11 cellular contexts compared by ENCODE assay signal in genomic region chr14:68084256-68084655, GRCh38.
A peak's percentile ranks its signal among the peaks of the same experiment; 100 is the strongest.
DNase-seq lines count a peak whose midpoint lies in the region; ATAC-seq and TF ChIP-seq lines count a peak whose summit lies in the region.
"Had no signal": no experiment of that assay in that cellular context is flagged by ENCODE, and none has a peak within 500 bp of the region (broad histone marks: within the 10 kb centered on the region; RNA-seq: fewer than 3 reads in every experiment).

No MANE protein-coding gene starts in this region.

- no peaks in the 10 kb centered on the region for H3K36me3 Mint-ChIP-seq in HFFc6 (ENCODE audit: low read depth)
- no peaks in the 10 kb centered on the region for H3K36me3 Mint-ChIP-seq in naive thymus-derived CD8-positive, alpha-beta T cell
- H3K36me3 Mint-ChIP-seq: CD4-positive, alpha-beta memory T cell had no signal

- peak; percentile 42; the same call in 1 of the 2 replicates for TF ChIP-seq CTCF in AG10803 (conservative IDR thresholded peaks at IDR 0.05; ENCODE audit: low read length)
- TF ChIP-seq CTCF in HFFc6 (IDR thresholded peaks at IDR 0.05), result peak; percentile 62

- no peaks in the 10 kb centered on the region for H3K27me3 Mint-ChIP-seq in HFFc6 (ENCODE audit: insufficient read depth)
- H3K27me3 Mint-ChIP-seq in naive thymus-derived CD8-positive, alpha-beta T cell, result no peaks in the 10 kb centered on the region
- H3K27me3 Mint-ChIP-seq: CD4-positive, alpha-beta memory T cell had no signal

- no peak overlapping the region for H3K4me3 Mint-ChIP-seq in HFFc6
- H3K4me3 Mint-ChIP-seq in naive thymus-derived CD8-positive, alpha-beta T cell, result no peak overlapping the region
- H3K4me3 Mint-ChIP-seq: CD4-positive, alpha-beta memory T cell had no signal

- no peaks in the 10 kb centered on the region for H3K9me3 Mint-ChIP-seq in HFFc6
- no peaks in the 10 kb centered on the region for H3K9me3 Mint-ChIP-seq in naive thymus-derived CD8-positive, alpha-beta T cell
- H3K9me3 Mint-ChIP-seq: CD4-positive, alpha-beta memory T cell had no signal

- POLR2A ChIA-PET in naive thymus-derived CD8-positive, alpha-beta T cell (lab: Charles Lee), result no interaction called here

- DNase-seq in AG10803 (ENCODE audit: low read depth) (no peak), HFFc6 (peak; percentile 15), amniotic epithelial cell (ENCODE audit: low read depth) (peak; percentile 39), kidney glomerular epithelial cell (lab: John Stamatoyannopoulos, UW) (peak; percentile 27), DMS153 (lab: John Stamatoyannopoulos, UW) (no peak)
- DNase-seq in effector CD4-positive, alpha-beta T cell, result no peak
- no peak for DNase-seq in naive thymus-derived CD8-positive, alpha-beta T cell
- DNase-seq: activated gamma-delta T cell treated with Interleukin-2 at 50 U/mL for 16 hours; CD4-positive, alpha-beta memory T cell; stimulated activated CD4-positive, alpha-beta T cell treated with anti-CD3 and anti-CD28 coated beads, Interleukin-2, amount 100 ng/mL, for 24 hours had no signal

- no peak for ATAC-seq in HG03378 (IDR thresholded peaks at IDR 0.05; ENCODE audit: unreplicated experiment)
- ATAC-seq in naive thymus-derived CD8-positive, alpha-beta T cell, result no peak

- H3K4me1 Mint-ChIP-seq in HFFc6 (ENCODE audit: low read depth), result peaks cover 19% of the 10 kb centered on the region
- peaks cover 10 to 20% (median 14%) of the 10 kb centered on the region in 4 donors for H3K4me1 Mint-ChIP-seq in naive thymus-derived CD8-positive, alpha-beta T cell

- no peak overlapping the region for H3K27ac Mint-ChIP-seq in HFFc6
- H3K27ac Mint-ChIP-seq in naive thymus-derived CD8-positive, alpha-beta T cell, result no peak overlapping the region

- no peak overlapping the region for H3K4me3 ChIP-seq in AG10803 (ENCODE audit: low read length)

Comparison
In these comparisons a context has a peak if more than half of its experiments do, and no peak if none do; other contexts are left out.
1. DNase-seq: peak in HFFc6 (single experiment), amniotic epithelial cell (single experiment) and kidney glomerular epithelial cell (single experiment); none in AG10803 (single experiment), DMS153 (single experiment), effector CD4-positive, alpha-beta T cell (single experiment) and naive thymus-derived CD8-positive, alpha-beta T cell (0 of 10).